ENCODE assay signal across 10 cellular contexts in genomic region chr10:3755440-3756359, GRCh38. TPM values are rescaled to one million over a fixed set of nuclear protein-coding genes. Genes with fewer than 3 reads are reported as not detected.
DNase-seq lines count a peak whose midpoint lies in the region; ATAC-seq and TF ChIP-seq lines count a peak whose summit lies in the region.
"Had no signal": no experiment of that assay in that cellular context is flagged by ENCODE, and none has a peak within 500 bp of the region (broad histone marks: within the 10 kb centered on the region; RNA-seq: fewer than 3 reads in every experiment).

No MANE protein-coding gene starts in this region.

- no peak overlapping the region for H3K4me3 Mint-ChIP-seq in activated CD4-positive, alpha-beta T cell treated with anti-CD3 and anti-CD28 coated beads, Interleukin-2, amount 10 ng/mL, durations not matched to agents 7 days and 5 days
- no peak overlapping the region for H3K4me3 Mint-ChIP-seq in activated CD8-positive, alpha-beta memory T cell treated with anti-CD3 and anti-CD28 coated beads, Interleukin-2, amount 10 ng/mL, durations not matched to agents 7 days and 5 days
- H3K4me3 Mint-ChIP-seq in stimulated activated effector memory CD8-positive, alpha-beta T cell treated with anti-CD3 and anti-CD28 coated beads, Interleukin-12 subunit alpha, Interleukin-12 subunit beta, amount 100 ng/mL, for 72 hours = no peak overlapping the region

- H3K9me3 ChIP-seq in heart right ventricle = no peaks in the 10 kb centered on the region
- H3K9me3 ChIP-seq: vagina had no signal

- no peaks in the 10 kb centered on the region for H3K27me3 Mint-ChIP-seq in activated CD4-positive, alpha-beta T cell treated with anti-CD3 and anti-CD28 coated beads, Interleukin-2, amount 10 ng/mL, durations not matched to agents 7 days and 5 days
- no peaks in the 10 kb centered on the region for H3K27me3 Mint-ChIP-seq in activated CD8-positive, alpha-beta memory T cell treated with anti-CD3 and anti-CD28 coated beads, Interleukin-2, amount 10 ng/mL, durations not matched to agents 7 days and 5 days

- no peaks in the 10 kb centered on the region for H3K27me3 ChIP-seq in heart right ventricle
- H3K27me3 ChIP-seq: vagina had no signal

- POLR2A ChIA-PET in activated CD4-positive, alpha-beta T cell treated with anti-CD3 and anti-CD28 coated beads, Interleukin-2, amount 10 ng/mL, durations not matched to agents 7 days and 5 days (lab: Charles Lee) = no interaction called here

- CTCF ChIA-PET in activated CD4-positive, alpha-beta T cell treated with anti-CD3 and anti-CD28 coated beads, Interleukin-2, amount 10 ng/mL, durations not matched to agents 7 days and 5 days (lab: Charles Lee) = interaction anchor here (1.2 to 1.3 kb wide), 2 partner anchors 19 to 26 kb away, joined by 3 to 5 read pairs; no protein-coding TSS in a partner anchor
- CTCF ChIA-PET in activated CD8-positive, alpha-beta memory T cell treated with anti-CD3 and anti-CD28 coated beads, Interleukin-2, amount 10 ng/mL, durations not matched to agents 7 days and 5 days (lab: Charles Lee) = interaction anchor here (0.9 to 1.2 kb wide), 3 partner anchors 13 to 26 kb away, joined by 3 read pairs; no protein-coding TSS in a partner anchor

- H3K9me3 Mint-ChIP-seq in activated CD4-positive, alpha-beta T cell treated with anti-CD3 and anti-CD28 coated beads, Interleukin-2, amount 10 ng/mL, durations not matched to agents 7 days and 5 days = no peaks in the 10 kb centered on the region
- peaks cover under 1% of the 10 kb centered on the region for H3K9me3 Mint-ChIP-seq in activated CD8-positive, alpha-beta memory T cell treated with anti-CD3 and anti-CD28 coated beads, Interleukin-2, amount 10 ng/mL, durations not matched to agents 7 days and 5 days (ENCODE audit: low read depth)
- peaks cover 1% of the 10 kb centered on the region for H3K9me3 Mint-ChIP-seq in stimulated activated effector memory CD8-positive, alpha-beta T cell treated with anti-CD3 and anti-CD28 coated beads, Interleukin-12 subunit alpha, Interleukin-12 subunit beta, amount 100 ng/mL, for 72 hours

- ATAC-seq in activated CD8-positive, alpha-beta memory T cell treated with anti-CD3 and anti-CD28 coated beads, Interleukin-2, amount 10 ng/mL, durations not matched to agents 7 days and 5 days = no peak
- peak; percentile 39 to 90 (median 85) for ATAC-seq in heart right ventricle
- ATAC-seq in stimulated activated effector memory CD8-positive, alpha-beta T cell treated with anti-CD3 and anti-CD28 coated beads, Interleukin-12 subunit alpha, Interleukin-12 subunit beta, amount 100 ng/mL, for 72 hours = no peak
- no peak for ATAC-seq in GM21529 (IDR thresholded peaks at IDR 0.05; ENCODE audit: unreplicated experiment)

- peak overlapping the region; percentile 38 to 82 (median 64) for H3K27ac ChIP-seq in heart right ventricle
- H3K27ac ChIP-seq: vagina had no signal

- H3K4me1 ChIP-seq in heart right ventricle = peaks cover 4 to 61% (median 27%) of the 10 kb centered on the region in 9 donors

- TF ChIP-seq CTCF in heart right ventricle (IDR thresholded peaks at IDR 0.05) = no peak

- no peaks in the 10 kb centered on the region for H3K36me3 ChIP-seq in heart right ventricle
- H3K36me3 ChIP-seq: vagina had no signal

- peaks cover under 1% of the 10 kb centered on the region for H3K36me3 Mint-ChIP-seq in activated CD4-positive, alpha-beta T cell treated with anti-CD3 and anti-CD28 coated beads, Interleukin-2, amount 10 ng/mL, durations not matched to agents 7 days and 5 days (ENCODE audit: low read depth)
- peaks cover 3% of the 10 kb centered on the region for H3K36me3 Mint-ChIP-seq in activated CD8-positive, alpha-beta memory T cell treated with anti-CD3 and anti-CD28 coated beads, Interleukin-2, amount 10 ng/mL, durations not matched to agents 7 days and 5 days
- peaks cover 17% of the 10 kb centered on the region for H3K36me3 Mint-ChIP-seq in stimulated activated effector memory CD8-positive, alpha-beta T cell treated with anti-CD3 and anti-CD28 coated beads, Interleukin-12 subunit alpha, Interleukin-12 subunit beta, amount 100 ng/mL, for 72 hours

- peaks cover 56% of the 10 kb centered on the region for H3K4me1 Mint-ChIP-seq in activated CD4-positive, alpha-beta T cell treated with anti-CD3 and anti-CD28 coated beads, Interleukin-2, amount 10 ng/mL, durations not matched to agents 7 days and 5 days
- H3K4me1 Mint-ChIP-seq in activated CD8-positive, alpha-beta memory T cell treated with anti-CD3 and anti-CD28 coated beads, Interleukin-2, amount 10 ng/mL, durations not matched to agents 7 days and 5 days = peaks cover 57% of the 10 kb centered on the region
- peaks cover 62% of the 10 kb centered on the region for H3K4me1 Mint-ChIP-seq in stimulated activated effector memory CD8-positive, alpha-beta T cell treated with anti-CD3 and anti-CD28 coated beads, Interleukin-12 subunit alpha, Interleukin-12 subunit beta, amount 100 ng/mL, for 72 hours

- H3K4me3 ChIP-seq in heart right ventricle = no peak overlapping the region
- H3K4me3 ChIP-seq: vagina had no signal

- WGBS in heart right ventricle, 2 donors = 66% methylated on average over 14 of the region's 14 CpGs

- peak; percentile 4 for DNase-seq in activated CD4-positive, alpha-beta T cell treated with anti-CD3 and anti-CD28 coated beads, Interleukin-2, amount 10 ng/mL, durations not matched to agents 7 days and 5 days
- DNase-seq in activated CD4-positive, alpha-beta T cell treated with anti-CD3 and anti-CD28 coated beads, Interleukin-2, amount 50 U/mL, for 48 hours = no peak
- DNase-seq in activated CD8-positive, alpha-beta memory T cell treated with anti-CD3 and anti-CD28 coated beads, Interleukin-2, amount 10 ng/mL, durations not matched to agents 7 days and 5 days = peak; percentile 42
- DNase-seq in heart right ventricle (no peak), HuH-7.5 (ENCODE audit: low spot score) (no peak), SKM-1 treated with dmso at 0.1 percent for 144 hours (lab: John Stamatoyannopoulos, UW; ENCODE audit: unreplicated experiment) (no peak)
- no peak for DNase-seq in stimulated activated effector memory CD8-positive, alpha-beta T cell treated with anti-CD3 and anti-CD28 coated beads, Interleukin-12 subunit alpha, Interleukin-12 subunit beta, amount 100 ng/mL, for 72 hours (ENCODE audit: low spot score in 2 of 2)
- DNase-seq: MV-4-11 had no signal

- intact Hi-C loops in heart right ventricle (cut with DNase I) = loop anchor here in 1 of 10 donors (10.0 kb wide), 1 partner anchor 511 kb away; no protein-coding TSS in a partner anchor

- H3K27ac Mint-ChIP-seq in activated CD4-positive, alpha-beta T cell treated with anti-CD3 and anti-CD28 coated beads, Interleukin-2, amount 10 ng/mL, durations not matched to agents 7 days and 5 days = peak overlapping the region; percentile 4
- H3K27ac Mint-ChIP-seq in activated CD8-positive, alpha-beta memory T cell treated with anti-CD3 and anti-CD28 coated beads, Interleukin-2, amount 10 ng/mL, durations not matched to agents 7 days and 5 days = no peak overlapping the region
- peak overlapping the region; percentile 100 for H3K27ac Mint-ChIP-seq in stimulated activated effector memory CD8-positive, alpha-beta T cell treated with anti-CD3 and anti-CD28 coated beads, Interleukin-12 subunit alpha, Interleukin-12 subunit beta, amount 100 ng/mL, for 72 hours

RNA-seq across cellular contexts. Expression of gene KLF6, which starts 29.3 kb away (rescaled TPM):
- 100 to 1,000 TPM; 155 to 167 TPM for total RNA-seq in activated CD4-positive, alpha-beta T cell treated with anti-CD3 and anti-CD28 coated beads, Interleukin-2, amount 10 ng/mL, durations not matched to agents 7 days and 5 days
- total RNA-seq in activated CD8-positive, alpha-beta memory T cell treated with anti-CD3 and anti-CD28 coated beads, Interleukin-2, amount 10 ng/mL, durations not matched to agents 7 days and 5 days = 100 to 1,000 TPM; 149 to 208 TPM
- 10 to 100 TPM; 40.4 to 90.5 (median 56.6) TPM for total RNA-seq in heart right ventricle
- polyA plus RNA-seq in heart right ventricle = 10 to 100 TPM; 22.1 to 34.1 TPM

Comparison
In these comparisons a context has a peak if more than half of its experiments do, and no peak if none do; other contexts are left out.
1. DNase-seq: peak in activated CD4-positive, alpha-beta T cell treated with anti-CD3 and anti-CD28 coated beads, Interleukin-2, amount 10 ng/mL, durations not matched to agents 7 days and 5 days (single experiment) and activated CD8-positive, alpha-beta memory T cell treated with anti-CD3 and anti-CD28 coated beads, Interleukin-2, amount 10 ng/mL, durations not matched to agents 7 days and 5 days (single experiment); none in activated CD4-positive, alpha-beta T cell treated with anti-CD3 and anti-CD28 coated beads, Interleukin-2, amount 50 U/mL, for 48 hours (0 of 2), heart right ventricle (0 of 2), stimulated activated effector memory CD8-positive, alpha-beta T cell treated with anti-CD3 and anti-CD28 coated beads, Interleukin-12 subunit alpha, Interleukin-12 subunit beta, amount 100 ng/mL, for 72 hours (0 of 2), HuH-7.5 (single experiment) and SKM-1 treated with dmso at 0.1 percent for 144 hours (single experiment).
2. ATAC-seq: peak in heart right ventricle (8 of 8); none in activated CD8-positive, alpha-beta memory T cell treated with anti-CD3 and anti-CD28 coated beads, Interleukin-2, amount 10 ng/mL, durations not matched to agents 7 days and 5 days (single experiment), stimulated activated effector memory CD8-positive, alpha-beta T cell treated with anti-CD3 and anti-CD28 coated beads, Interleukin-12 subunit alpha, Interleukin-12 subunit beta, amount 100 ng/mL, for 72 hours (single experiment) and GM21529 (single experiment).